In genomic region chr5:151087475-151087874, GRCh38 we compare ENCODE assay signal across 11 cellular contexts. TPM values are rescaled to one million over a fixed set of nuclear protein-coding genes. Genes with fewer than 3 reads are reported as not detected.
DNase-seq lines count a peak whose midpoint lies in the region; ATAC-seq and TF ChIP-seq lines count a peak whose summit lies in the region.
"Had no signal": no experiment of that assay in that cellular context is flagged by ENCODE, and none has a peak within 500 bp of the region (broad histone marks: within the 10 kb centered on the region; RNA-seq: fewer than 3 reads in every experiment).

No MANE protein-coding gene starts in this region.

- no peaks in the 10 kb centered on the region for H3K36me3 Mint-ChIP-seq in natural killer cell treated with Interleukin-12 subunit alpha and Interleukin-12 subunit beta and Interleukin-15 and Interleukin-18, amount 100 ng/mL, for 72 hours
- H3K36me3 Mint-ChIP-seq in natural killer cell (no peaks in the 10 kb centered on the region), T-helper 17 cell (ENCODE audit: low read depth) (peaks cover 3% of the 10 kb centered on the region)

- intact Hi-C loops in natural killer cell (cut with micrococcal nuclease) (no loop called here), adrenal gland (cut with DNase I) (no loop called here)

- no peak overlapping the region for H3K4me3 Mint-ChIP-seq in natural killer cell treated with Interleukin-12 subunit alpha and Interleukin-12 subunit beta and Interleukin-15 and Interleukin-18, amount 100 ng/mL, for 72 hours
- H3K4me3 Mint-ChIP-seq in natural killer cell = no peak overlapping the region
- no peak overlapping the region for H3K4me3 Mint-ChIP-seq in T-helper 17 cell

- no peaks in the 10 kb centered on the region for H3K27me3 ChIP-seq in adrenal gland
- H3K27me3 ChIP-seq: heart left ventricle, left lung had no signal

- peaks cover 0 to 16% of the 10 kb centered on the region in 2 donors for H3K4me1 ChIP-seq in adrenal gland (replicated peaks in 1 of 2)

- H3K9me3 ChIP-seq in T-helper 17 cell (ENCODE audit: control insufficient read depth, low read length, poor library complexity, severe bottlenecking) (no peaks in the 10 kb centered on the region), adrenal gland (replicated peaks in 1 of 3) (no peaks in the 10 kb centered on the region)
- H3K9me3 ChIP-seq: heart left ventricle, left lung had no signal

- H3K4me3 ChIP-seq in adrenal gland = no peak overlapping the region

- WGBS in adrenal gland, 4 donors = 94 to 96% (median 96%) methylated on average over 5 to 7 of the region's 7 CpGs

- TF ChIP-seq CTCF in natural killer cell (IDR thresholded peaks at IDR 0.05) = no peak
- TF ChIP-seq CTCF in adrenal gland (IDR thresholded peaks at IDR 0.05) = no peak

- peak overlapping the region; percentile 63 to 86 for H3K27ac Mint-ChIP-seq in natural killer cell treated with Interleukin-12 subunit alpha and Interleukin-12 subunit beta and Interleukin-15 and Interleukin-18, amount 100 ng/mL, for 72 hours
- H3K27ac Mint-ChIP-seq in natural killer cell = peak overlapping the region in 1 of 2 donors; percentile 46
- H3K27ac Mint-ChIP-seq in T-helper 17 cell = peak overlapping the region; percentile 100

- no peak for TF ChIP-seq POLR2A in adrenal gland (IDR thresholded peaks at IDR 0.05)

- H3K27me3 Mint-ChIP-seq in natural killer cell treated with Interleukin-12 subunit alpha and Interleukin-12 subunit beta and Interleukin-15 and Interleukin-18, amount 100 ng/mL, for 72 hours = no peaks in the 10 kb centered on the region
- H3K27me3 Mint-ChIP-seq in natural killer cell (ENCODE audit: low read depth in 2 of 2) = no peaks in the 10 kb centered on the region
- H3K27me3 Mint-ChIP-seq in T-helper 17 cell = no peaks in the 10 kb centered on the region

- H3K9me3 Mint-ChIP-seq in natural killer cell treated with Interleukin-12 subunit alpha and Interleukin-12 subunit beta and Interleukin-15 and Interleukin-18, amount 100 ng/mL, for 72 hours = no peaks in the 10 kb centered on the region
- no peaks in the 10 kb centered on the region for H3K9me3 Mint-ChIP-seq in natural killer cell

- DNase-seq in natural killer cell treated with Interleukin-12 subunit alpha and Interleukin-12 subunit beta and Interleukin-15 and Interleukin-18, amount 100 ng/mL, for 72 hours (ENCODE audit: low spot score) = no peak
- DNase-seq in natural killer cell = no peak
- no peak for DNase-seq in T-helper 17 cell
- peak; percentile 32 for DNase-seq in kidney tubule cell (ENCODE audit: low spot score)
- no peak for DNase-seq in adrenal gland
- DNase-seq in activated CD4-positive, CD25-positive, alpha-beta regulatory T cell treated with anti-CD3 and anti-CD28 coated beads, Interleukin-2, amount 50 U/mL, for 72 hours = no peak
- DNase-seq in cerebellar nuclear complex (lab: John Stamatoyannopoulos, UW) = no peak
- no peak for DNase-seq in central memory CD4-positive, alpha-beta T cell
- DNase-seq: heart left ventricle, NCI-H1105 had no signal

- no peak overlapping the region for H3K27ac ChIP-seq in adrenal gland

- peak in 1 of 2 donors; percentile 3 for ATAC-seq in natural killer cell treated with Interleukin-12 subunit alpha and Interleukin-12 subunit beta and Interleukin-15 and Interleukin-18, amount 100 ng/mL, for 72 hours
- no peak for ATAC-seq in natural killer cell
- ATAC-seq in T-helper 17 cell = no peak
- ATAC-seq: heart left ventricle had no signal

- peaks cover 53 to 54% of the 10 kb centered on the region in 2 donors for H3K4me1 Mint-ChIP-seq in natural killer cell treated with Interleukin-12 subunit alpha and Interleukin-12 subunit beta and Interleukin-15 and Interleukin-18, amount 100 ng/mL, for 72 hours (ENCODE audit: low read depth in 2 of 2)
- H3K4me1 Mint-ChIP-seq in natural killer cell (peaks cover 14 to 24% of the 10 kb centered on the region in 2 donors), T-helper 17 cell (peaks cover 38% of the 10 kb centered on the region)

- H3K36me3 ChIP-seq in adrenal gland (replicated peaks in 1 of 2) = no peaks in the 10 kb centered on the region
- H3K36me3 ChIP-seq: heart left ventricle, left lung had no signal

RNA-seq across cellular contexts. Expression of gene TNIP1, which starts 6.6 kb away (rescaled TPM):
- 100 to 1,000 TPM; 154 to 260 TPM for total RNA-seq in natural killer cell treated with Interleukin-12 subunit alpha and Interleukin-12 subunit beta and Interleukin-15 and Interleukin-18, amount 100 ng/mL, for 72 hours
- total RNA-seq in natural killer cell (100 to 1,000 TPM; 140 to 180 (median 153) TPM), T-helper 17 cell (100 to 1,000 TPM; 227 to 245 TPM), adrenal gland (100 to 1,000 TPM in 6 of 8 donors, 10 to 100 TPM in 2; 36.6 to 129 (median 103) TPM)
- 10 to 100 TPM; 42.2 to 85.1 (median 68.1) TPM for polyA plus RNA-seq in adrenal gland
